8 cellular contexts compared by ENCODE assay signal in the genomic region with DNA sequence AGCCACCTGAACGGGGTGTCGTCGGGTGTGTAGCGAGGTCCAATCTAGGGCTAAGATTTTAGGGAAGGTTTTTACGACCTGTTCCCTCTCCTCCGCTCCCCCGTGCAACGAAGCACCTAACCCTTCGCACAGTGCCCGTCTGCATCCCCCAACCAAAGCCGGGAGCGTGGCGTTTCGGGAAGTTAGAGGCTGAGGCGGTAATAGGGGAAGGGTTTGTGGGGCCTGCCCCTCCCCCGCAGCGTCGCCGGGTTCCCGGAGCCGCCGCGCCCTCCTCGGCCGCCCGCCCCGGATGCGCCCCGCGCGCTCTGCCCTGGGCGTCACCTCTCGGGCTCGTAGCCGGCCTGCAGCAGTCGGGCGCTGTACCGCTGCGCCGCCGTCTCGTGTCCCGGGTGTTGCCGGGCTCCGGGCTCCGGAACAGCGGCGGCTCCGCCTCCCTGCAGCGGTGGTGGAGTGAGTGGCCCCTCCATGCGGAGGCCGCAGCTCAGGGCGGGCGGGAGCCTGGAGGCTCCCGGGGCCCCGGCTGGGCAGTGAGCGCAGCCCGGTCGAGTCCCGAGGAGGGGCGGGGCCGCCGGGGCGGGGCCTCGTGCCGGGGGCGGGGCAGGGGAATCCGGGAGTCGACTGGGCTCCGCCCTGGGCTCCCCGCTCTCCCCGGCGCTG. TPM values are rescaled to one million over a fixed set of nuclear protein-coding genes. Genes with fewer than 3 reads are reported as not detected.
DNase-seq lines count a peak whose midpoint lies in the region; ATAC-seq and TF ChIP-seq lines count a peak whose summit lies in the region.

A gene (minus strand): TSS at position 548 of the 657 bp plus-strand sequence. CDS start 81 bp downstream, at position 467.

- H3K9me3 ChIP-seq in lung (ENCODE audit: control insufficient read depth in 2 of 2, insufficient read depth in 1 of 2, low read length in 1 of 2) = no peaks in the 10 kb centered on the region

- no peaks in the 10 kb centered on the region for H3K27me3 ChIP-seq in lung (ENCODE audit: control insufficient read depth, insufficient read depth)

- CTCF ChIA-PET in AG04449 (lab: Yijun Ruan, JAX) = interaction anchor here (1.1 to 6.1 kb wide), 9 partner anchors 9 to 62 kb away, joined by 3 to 93 read pairs (median 12); no protein-coding TSS in a partner anchor

- no peak for TF ChIP-seq CTCF in AG04449 (IDR thresholded peaks at IDR 0.05; ENCODE audit: insufficient read depth, low read length, missing control alignments)
- no peak for TF ChIP-seq CTCF in lung (IDR thresholded peaks at IDR 0.05; ENCODE audit: control extremely low read depth, extremely low read depth)

- peaks cover 0 to 18% of the 10 kb centered on the region in 2 donors for H3K4me1 ChIP-seq in lung (ENCODE audit: control insufficient read depth in 2 of 2, insufficient read depth in 2 of 2, low read length in 2 of 2)

- 0 to 2% methylated on average over 51 to 73 of the region's 73 CpGs for WGBS in lung, 2 donors

- H3K4me3 ChIP-seq in AG04449 (ENCODE audit: low read depth, low read length) = peak within 1 kb of the TSS; percentile 85
- peak within 1 kb of the TSS; percentile 72 for H3K4me3 ChIP-seq in lung

- ATAC-seq in GM18511 (IDR thresholded peaks at IDR 0.05; ENCODE audit: unreplicated experiment) (peak; percentile 80), HG02973 (IDR thresholded peaks at IDR 0.05; ENCODE audit: unreplicated experiment) (peak; percentile 78), lung (ENCODE audit: insufficient read depth, low FRiP score) (peak; percentile 93)

- DNase-seq in AG04449 (ENCODE audit: low read depth, low spot score) (no peak), NCI-H510A (lab: John Stamatoyannopoulos, UW) (peak; percentile 61), ecto neural progenitor cell (ENCODE audit: low spot score) (peak; percentile 94), lung (ENCODE audit: low spot score) (peak; percentile 92)
- peak; percentile 76 to 84 for DNase-seq in activated CD4-positive, alpha-beta T cell treated with anti-CD3 and anti-CD28 coated beads, Interleukin-2, amount 50 U/mL, for 24 hours (ENCODE audit: low read depth in 1 of 2, low spot score in 1 of 2)
- peak; percentile 72 to 91 (median 74) for DNase-seq in stimulated activated CD4-positive, alpha-beta T cell treated with anti-CD3 and anti-CD28 coated beads, TNF-alpha, amount 100 ng/mL, for 24 hours (ENCODE audit: low read depth in 3 of 3)

- POLR2A ChIA-PET in AG04449 (lab: Yijun Ruan, JAX) = interaction anchor here (1.0 to 1.4 kb wide), 3 partner anchors 12 to 46 kb away, joined by 3 to 4 read pairs (median 4); a partner anchor contains a TSS

- H3K36me3 ChIP-seq in lung (ENCODE audit: control insufficient read depth in 2 of 2, insufficient read depth in 2 of 2, low read length in 2 of 2) = no peaks in the 10 kb centered on the region

- H3K27ac ChIP-seq in lung (ENCODE audit: low read depth in 1 of 2, low read length in 1 of 2) = peak within 1 kb of the TSS; percentile 80 to 97

RNA-seq across cellular contexts. Expression of the gene that starts here (rescaled TPM):
- total RNA-seq in lung = 10 to 100 TPM; 25.9 to 86.6 TPM
- polyA plus RNA-seq in lung = 100 to 1,000 TPM in 1 of 2 donors, 10 to 100 TPM in 1; 37.1 to 136 TPM
